In the genomic region with DNA sequence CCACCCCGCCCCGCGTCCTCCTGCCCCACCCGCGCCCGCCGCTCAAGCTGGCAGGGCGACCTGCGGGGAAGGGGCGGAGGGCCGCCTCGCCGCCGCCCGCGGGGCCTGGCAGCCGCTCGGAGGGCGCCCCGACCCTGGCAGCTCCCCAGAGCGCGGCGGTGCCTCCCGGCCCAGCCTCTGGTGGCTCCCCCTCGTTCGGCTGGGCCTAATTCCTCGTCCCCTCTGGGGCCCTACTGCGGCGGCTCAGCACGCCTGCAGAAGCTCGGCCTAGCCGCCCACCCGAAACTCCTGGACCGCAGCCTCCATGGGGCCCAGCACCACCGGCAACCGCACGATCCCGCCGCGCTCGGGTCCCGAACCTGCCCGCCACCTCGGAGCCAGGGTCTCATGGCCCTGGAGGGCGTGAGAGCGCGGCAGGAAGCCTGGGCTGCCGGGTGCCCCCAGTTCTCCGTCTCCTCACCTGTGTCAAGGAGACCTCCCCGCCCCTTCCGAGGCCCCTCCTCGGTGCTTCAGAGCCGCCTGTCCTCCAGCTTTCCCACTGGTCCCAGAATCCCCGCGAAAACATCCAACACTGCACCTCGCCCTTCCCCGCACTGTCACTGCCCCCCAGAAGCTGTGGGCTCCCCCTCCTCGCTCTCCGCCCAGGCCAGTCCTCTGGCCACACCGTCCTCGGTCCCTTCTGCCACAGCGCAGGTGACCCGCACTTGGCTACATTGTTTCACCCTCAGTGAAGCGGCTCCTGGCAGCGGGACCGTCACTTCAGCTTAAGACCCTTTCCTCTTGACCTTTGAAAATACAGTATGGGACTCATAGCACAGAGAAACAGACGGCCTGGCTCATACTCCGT, we compare ENCODE assay signal across 15 cellular contexts. TPM values are rescaled to one million over a fixed set of nuclear protein-coding genes. Genes with fewer than 3 reads are reported as not detected.
DNase-seq lines count a peak whose midpoint lies in the region; ATAC-seq and TF ChIP-seq lines count a peak whose summit lies in the region.
"Had no signal": no experiment of that assay in that cellular context is flagged by ENCODE, and none has a peak within 500 bp of the region (broad histone marks: within the 10 kb centered on the region; RNA-seq: fewer than 3 reads in every experiment).

No MANE protein-coding gene starts in this region.

- no peaks in the 10 kb centered on the region for H3K9me3 Mint-ChIP-seq in activated T-cell treated with anti-CD3 and anti-CD28 coated beads, Interleukin-2, amount 50 U/mL, for 4 hours
- no peaks in the 10 kb centered on the region for H3K9me3 Mint-ChIP-seq in activated T-cell treated with anti-CD3 and anti-CD28 coated beads, Interleukin-2, amount 50 U/mL, for 24 hours
- H3K9me3 Mint-ChIP-seq in endothelial cell (ENCODE audit: unreplicated experiment) = no peaks in the 10 kb centered on the region

- H3K4me1 ChIP-seq in NT2/D1 (ENCODE audit: insufficient read depth, insufficient read length) (peaks cover 4% of the 10 kb centered on the region), spleen (peaks cover 0 to 24% (median 14%) of the 10 kb centered on the region in 6 donors)

- intact Hi-C loops in spleen (cut with DNase I; ENCODE audit: low total_unique reads) = no loop called here

- H3K27ac Mint-ChIP-seq in activated T-cell treated with anti-CD3 and anti-CD28 coated beads, Interleukin-2, amount 50 U/mL, for 24 hours = no peak overlapping the region
- H3K27ac Mint-ChIP-seq in endothelial cell (ENCODE audit: unreplicated experiment) = no peak overlapping the region

- H3K36me3 ChIP-seq in NT2/D1 (ENCODE audit: insufficient read depth, insufficient read length, low read length) = no peaks in the 10 kb centered on the region
- H3K36me3 ChIP-seq in spleen = no peaks in the 10 kb centered on the region
- H3K36me3 ChIP-seq: upper lobe of left lung had no signal

- ATAC-seq in activated T-cell treated with anti-CD3 and anti-CD28 coated beads, Interleukin-2, amount 50 U/mL, for 4 hours = no peak
- no peak for ATAC-seq in GM18511 (IDR thresholded peaks at IDR 0.05; ENCODE audit: unreplicated experiment)
- ATAC-seq: body of pancreas had no signal

- no peak overlapping the region for H3K27ac ChIP-seq in spleen
- H3K27ac ChIP-seq: body of pancreas, hepatocyte, upper lobe of left lung had no signal

- H3K27me3 ChIP-seq in NT2/D1 (ENCODE audit: insufficient read depth, insufficient read length) (peaks cover 59% of the 10 kb centered on the region), spleen (replicated peaks in 1 of 7) (peaks cover 6 to 85% (median 49%) of the 10 kb centered on the region in 7 donors)

- no peaks in the 10 kb centered on the region for H3K9me3 ChIP-seq in NT2/D1 (ENCODE audit: insufficient read depth, low read length)
- peaks cover 0 to 14% (median 0%) of the 10 kb centered on the region in 8 donors for H3K9me3 ChIP-seq in spleen
- H3K9me3 ChIP-seq: body of pancreas had no signal

- 11 to 23% (median 13%) methylated on average over 41 to 68 of the region's 68 CpGs for WGBS in spleen, 5 donors

- peaks cover 50% of the 10 kb centered on the region for H3K27me3 Mint-ChIP-seq in activated T-cell treated with anti-CD3 and anti-CD28 coated beads, Interleukin-2, amount 50 U/mL, for 4 hours (ENCODE audit: low read depth)
- peaks cover 56% of the 10 kb centered on the region for H3K27me3 Mint-ChIP-seq in activated T-cell treated with anti-CD3 and anti-CD28 coated beads, Interleukin-2, amount 50 U/mL, for 24 hours
- H3K27me3 Mint-ChIP-seq in endothelial cell (ENCODE audit: unreplicated experiment) = peaks cover 28% of the 10 kb centered on the region

- TF ChIP-seq POLR2A in spleen (IDR thresholded peaks at IDR 0.05) = no peak

- DNase-seq in activated T-cell treated with anti-CD3 and anti-CD28 coated beads, Interleukin-2, amount 50 U/mL, for 4 hours = no peak
- no peak for DNase-seq in activated T-cell treated with anti-CD3 and anti-CD28 coated beads, Interleukin-2, amount 50 U/mL, for 24 hours
- no peak for DNase-seq in NT2/D1 (ENCODE audit: low read depth, low spot score)
- no peak for DNase-seq in endothelial cell (ENCODE audit: low spot score)
- peak; percentile 64 for DNase-seq in spleen
- no peak for DNase-seq in retina
- DNase-seq in G401 (ENCODE audit: low spot score) = no peak
- DNase-seq: body of pancreas, NCI-H187 treated with DMSO at 0.1 percent for 48 hours, NCI-H524 treated with DMSO at 0.1 percent for 48 hours, OCI-M1 had no signal

- H3K4me3 ChIP-seq in NT2/D1 (ENCODE audit: insufficient read length, low read depth) = peak overlapping the region; percentile 40
- peak overlapping the region in 1 of 8 donors; percentile 66 for H3K4me3 ChIP-seq in spleen
- H3K4me3 ChIP-seq: body of pancreas, hepatocyte had no signal

- no peaks in the 10 kb centered on the region for H3K36me3 Mint-ChIP-seq in activated T-cell treated with anti-CD3 and anti-CD28 coated beads, Interleukin-2, amount 50 U/mL, for 4 hours (ENCODE audit: insufficient read depth)
- H3K36me3 Mint-ChIP-seq in activated T-cell treated with anti-CD3 and anti-CD28 coated beads, Interleukin-2, amount 50 U/mL, for 24 hours (ENCODE audit: low read depth) = no peaks in the 10 kb centered on the region
- peaks cover 12% of the 10 kb centered on the region for H3K36me3 Mint-ChIP-seq in endothelial cell (ENCODE audit: low read depth, unreplicated experiment)

- peak overlapping the region; percentile 71 for H3K4me3 Mint-ChIP-seq in activated T-cell treated with anti-CD3 and anti-CD28 coated beads, Interleukin-2, amount 50 U/mL, for 4 hours
- no peak overlapping the region for H3K4me3 Mint-ChIP-seq in activated T-cell treated with anti-CD3 and anti-CD28 coated beads, Interleukin-2, amount 50 U/mL, for 24 hours
- H3K4me3 Mint-ChIP-seq in endothelial cell (ENCODE audit: unreplicated experiment) = peak overlapping the region; percentile 80

- H3K4me1 Mint-ChIP-seq in activated T-cell treated with anti-CD3 and anti-CD28 coated beads, Interleukin-2, amount 50 U/mL, for 4 hours (ENCODE audit: low read depth) = peaks cover 7% of the 10 kb centered on the region
- H3K4me1 Mint-ChIP-seq in activated T-cell treated with anti-CD3 and anti-CD28 coated beads, Interleukin-2, amount 50 U/mL, for 24 hours (ENCODE audit: low read depth) = peaks cover 5% of the 10 kb centered on the region
- peaks cover 4% of the 10 kb centered on the region for H3K4me1 Mint-ChIP-seq in endothelial cell (ENCODE audit: unreplicated experiment)

- peak overlapping the region; percentile 36 for H3K9ac ChIP-seq in NT2/D1 (ENCODE audit: insufficient read length, low read depth)

- TF ChIP-seq CTCF in endothelial cell (IDR thresholded peaks at IDR 0.05; ENCODE audit: unreplicated experiment) (no peak), spleen (IDR thresholded peaks at IDR 0.05 in 8 of 11, conservative IDR thresholded peaks at IDR 0.05 in 3 of 11) (no peak)

- in situ Hi-C loops in G401 (cut with HindIII; ENCODE audit: low sequenced_read_pairs) = no loop called here

RNA-seq across cellular contexts. Expression of a gene that starts 0.6 kb away (rescaled TPM):
- total RNA-seq in activated T-cell treated with anti-CD3 and anti-CD28 coated beads, Interleukin-2, amount 50 U/mL, for 4 hours = not detected
- total RNA-seq in endothelial cell (ENCODE audit: unreplicated experiment) (not detected), spleen (not detected)
- polyA plus RNA-seq in spleen = not detected
- total RNA-seq in G401 (2014; rRNA removed; shearing (Covaris generic)) = 0.44 TPM in 1 of 2 replicates, not detected in the other
- total RNA-seq: body of pancreas, hepatocyte, upper lobe of left lung had no signal
- polyA plus RNA-seq: AG04450, hepatocyte had no signal

RNA-seq across cellular contexts. Expression of a gene that starts 6.3 kb away (rescaled TPM):
- total RNA-seq in activated T-cell treated with anti-CD3 and anti-CD28 coated beads, Interleukin-2, amount 50 U/mL, for 4 hours = 10 to 100 TPM; 21.8 to 22.5 (median 22.0) TPM
- total RNA-seq in endothelial cell (ENCODE audit: unreplicated experiment) = 19.1 TPM
- 10 to 100 TPM; 13.4 to 21.3 (median 16.4) TPM for total RNA-seq in spleen
- polyA plus RNA-seq in spleen = 10 to 100 TPM; 13.2 to 17.3 (median 16.9) TPM
- 28.7 and 39.0 TPM in 2 replicates for total RNA-seq in G401 (2014; rRNA removed; shearing (Covaris generic))

RNA-seq across cellular contexts. Expression of a gene that starts 19.6 kb away (rescaled TPM):
- total RNA-seq in activated T-cell treated with anti-CD3 and anti-CD28 coated beads, Interleukin-2, amount 50 U/mL, for 4 hours = not detected
- total RNA-seq in endothelial cell (ENCODE audit: unreplicated experiment) (not detected), spleen (not detected)
- polyA plus RNA-seq in spleen = under 1 TPM in 2 of 3 donors, not detected in 1; 0.03 to 0.06 TPM
- total RNA-seq in G401 (2014; rRNA removed; shearing (Covaris generic)) = not detected in 2 replicates
- total RNA-seq: hepatocyte, upper lobe of left lung had no signal
- polyA plus RNA-seq: AG04450, hepatocyte had no signal

RNA-seq across cellular contexts. Expression of a gene that starts 27.8 kb away (rescaled TPM):
- total RNA-seq in activated T-cell treated with anti-CD3 and anti-CD28 coated beads, Interleukin-2, amount 50 U/mL, for 4 hours = 10 to 100 TPM; 31.7 to 36.6 (median 34.1) TPM
- total RNA-seq in endothelial cell (ENCODE audit: unreplicated experiment) (79.2 TPM), spleen (10 to 100 TPM; 32.5 to 47.5 (median 36.0) TPM)
- polyA plus RNA-seq in spleen = 10 to 100 TPM; 23.5 to 59.7 (median 26.1) TPM
- 154 and 198 TPM in 2 replicates for total RNA-seq in G401 (2014; rRNA removed; shearing (Covaris generic))

RNA-seq across cellular contexts. Expression of a gene that starts 28.5 kb away (rescaled TPM):
- total RNA-seq in activated T-cell treated with anti-CD3 and anti-CD28 coated beads, Interleukin-2, amount 50 U/mL, for 4 hours = 10 to 100 TPM; 25.8 to 27.7 (median 27.0) TPM
- total RNA-seq in endothelial cell (ENCODE audit: unreplicated experiment) (46.7 TPM), spleen (10 to 100 TPM; 40.4 to 60.7 (median 51.3) TPM)
- polyA plus RNA-seq in spleen = 10 to 100 TPM in 2 of 3 donors, 1 to 10 TPM in 1; 9.5 to 26.0 (median 11.8) TPM
- total RNA-seq in G401 (2014; rRNA removed; shearing (Covaris generic)) = 56.6 and 59.9 TPM in 2 replicates
